ENCODE assay signal across 8 cellular contexts in genomic region chr6:57316581-57317059, GRCh38. TPM values are rescaled to one million over a fixed set of nuclear protein-coding genes. Genes with fewer than 3 reads are reported as not detected.
DNase-seq lines count a peak whose midpoint lies in the region; ATAC-seq and TF ChIP-seq lines count a peak whose summit lies in the region.

No MANE protein-coding gene starts in this region.

- DNase-seq in GM10248 (ENCODE audit: extremely low spot score) (peak; percentile 82), HFF-Myc (ENCODE audit: extremely low read depth, low read depth) (peak; percentile 90), MV-4-11 (lab: John Stamatoyannopoulos, UW) (peak; percentile 87), cardiac septum (ENCODE audit: low spot score) (peak; percentile 83), pons (ENCODE audit: low spot score) (peak; percentile 95), upper lobe of left lung (peak in 1 of 2 donors; percentile 84)
- peak; percentile 64 for DNase-seq in activated naive CD8-positive, alpha-beta T cell treated with anti-CD3 and anti-CD28 coated beads, Interleukin-2, amount 50 U/mL, for 16 hours (ENCODE audit: low read depth, low spot score)

- CTCF ChIA-PET in GM10248 (lab: Yijun Ruan, JAX), result interaction anchor here (0.6 to 4.8 kb wide), 40 partner anchors 9 to 705 kb away, joined by 3 to 101 read pairs (median 4); partner anchors contain the start of genes BAG2, BEND6 and RAB23

- POLR2A ChIA-PET in GM10248 (lab: Yijun Ruan, JAX), result interaction anchor here (0.6 kb wide), 1 partner anchor 221 kb away, joined by 4 read pairs; no protein-coding TSS in a partner anchor

- intact Hi-C loops in cardiac septum (cut with DNase I), result loop anchor here (2.0 to 5.0 kb wide), 4 partner anchors 49 to 362 kb away; partner anchors contain the start of genes BEND6 and KIAA1586

- H3K4me3 ChIP-seq in HFF-Myc (replicated peaks; ENCODE audit: low read depth, low read length) (peak overlapping the region; percentile 65), upper lobe of left lung (peak overlapping the region; percentile 60 to 64 (median 62))

- TF ChIP-seq CTCF in GM10248 (IDR thresholded peaks at IDR 0.05; ENCODE audit: control extremely low read depth, extremely low read depth, low read depth, missing control alignments), result peak; percentile 89
- TF ChIP-seq CTCF in HFF-Myc (IDR thresholded peaks at IDR 0.05; ENCODE audit: low read depth, low read length, missing control alignments), result peak; percentile 72
- peak; percentile 64 to 88 (median 74) for TF ChIP-seq CTCF in upper lobe of left lung (IDR thresholded peaks at IDR 0.05)

- 0% methylated on average over 26 of the region's 26 CpGs for WGBS in upper lobe of left lung, 2 donors

- no peaks in the 10 kb centered on the region for H3K27me3 ChIP-seq in upper lobe of left lung

- H3K9me3 ChIP-seq in upper lobe of left lung, result no peaks in the 10 kb centered on the region

- no peak for TF ChIP-seq EP300 in upper lobe of left lung (IDR thresholded peaks at IDR 0.05)

- ATAC-seq in SK-N-SH treated with all-trans-retinoic acid at 6 μM for 48 hours (peak; percentile 70), upper lobe of left lung (ENCODE audit: low FRiP score in 2 of 2) (peak; percentile 95 to 96)

- peak overlapping the region; percentile 16 to 81 (median 68) for H3K27ac ChIP-seq in upper lobe of left lung

- H3K4me1 ChIP-seq in upper lobe of left lung, result peaks cover 9 to 17% (median 12%) of the 10 kb centered on the region in 4 donors

- H3K36me3 ChIP-seq in upper lobe of left lung, result peaks cover 0 to 18% (median 6%) of the 10 kb centered on the region in 4 donors

- peak in 1 of 4 donors; percentile 17 for TF ChIP-seq POLR2A in upper lobe of left lung (IDR thresholded peaks at IDR 0.05)

TF ChIP-seq in SK-N-SH treated with all-trans-retinoic acid at 6 μM for 48 hours, 23 proteins besides CTCF, POLR2A, EP300 and RAD21:
- TF ChIP-seq ARNTL (CRISPR knock-in tag; IDR thresholded peaks at IDR 0.05; ENCODE audit: borderline replicate concordance, low read depth), result no peak
- TF ChIP-seq BACH2 (CRISPR knock-in tag; IDR thresholded peaks at IDR 0.05; ENCODE audit: borderline replicate concordance), result no peak
- TF ChIP-seq ISL1 (CRISPR knock-in tag; IDR thresholded peaks at IDR 0.05), result no peak
- TF ChIP-seq ZFP30 (CRISPR knock-in tag; IDR thresholded peaks at IDR 0.05), result no peak
- TF ChIP-seq RARB (CRISPR knock-in tag; IDR thresholded peaks at IDR 0.05), result no peak
- TF ChIP-seq, protein P1, sequence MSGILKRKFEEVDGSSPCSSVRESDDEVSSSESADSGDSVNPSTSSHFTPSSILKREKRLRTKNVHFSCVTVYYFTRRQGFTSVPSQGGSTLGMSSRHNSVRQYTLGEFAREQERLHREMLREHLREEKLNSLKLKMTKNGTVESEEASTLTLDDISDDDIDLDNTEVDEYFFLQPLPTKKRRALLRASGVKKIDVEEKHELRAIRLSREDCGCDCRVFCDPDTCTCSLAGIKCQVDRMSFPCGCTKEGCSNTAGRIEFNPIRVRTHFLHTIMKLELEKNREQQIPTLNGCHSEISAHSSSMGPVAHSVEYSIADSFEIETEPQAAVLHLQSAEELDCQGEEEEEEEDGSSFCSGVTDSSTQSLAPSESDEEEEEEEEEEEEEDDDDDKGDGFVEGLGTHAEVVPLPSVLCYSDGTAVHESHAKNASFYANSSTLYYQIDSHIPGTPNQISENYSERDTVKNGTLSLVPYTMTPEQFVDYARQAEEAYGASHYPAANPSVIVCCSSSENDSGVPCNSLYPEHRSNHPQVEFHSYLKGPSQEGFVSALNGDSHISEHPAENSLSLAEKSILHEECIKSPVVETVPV (CRISPR knock-in tag; IDR thresholded peaks at IDR 0.05), result no peak
- no peak for TF ChIP-seq TCF4 (CRISPR knock-in tag; IDR thresholded peaks at IDR 0.05; ENCODE audit: borderline replicate concordance)
- TF ChIP-seq ZNF8 (CRISPR knock-in tag; IDR thresholded peaks at IDR 0.05), result no peak
- TF ChIP-seq, protein P2, sequence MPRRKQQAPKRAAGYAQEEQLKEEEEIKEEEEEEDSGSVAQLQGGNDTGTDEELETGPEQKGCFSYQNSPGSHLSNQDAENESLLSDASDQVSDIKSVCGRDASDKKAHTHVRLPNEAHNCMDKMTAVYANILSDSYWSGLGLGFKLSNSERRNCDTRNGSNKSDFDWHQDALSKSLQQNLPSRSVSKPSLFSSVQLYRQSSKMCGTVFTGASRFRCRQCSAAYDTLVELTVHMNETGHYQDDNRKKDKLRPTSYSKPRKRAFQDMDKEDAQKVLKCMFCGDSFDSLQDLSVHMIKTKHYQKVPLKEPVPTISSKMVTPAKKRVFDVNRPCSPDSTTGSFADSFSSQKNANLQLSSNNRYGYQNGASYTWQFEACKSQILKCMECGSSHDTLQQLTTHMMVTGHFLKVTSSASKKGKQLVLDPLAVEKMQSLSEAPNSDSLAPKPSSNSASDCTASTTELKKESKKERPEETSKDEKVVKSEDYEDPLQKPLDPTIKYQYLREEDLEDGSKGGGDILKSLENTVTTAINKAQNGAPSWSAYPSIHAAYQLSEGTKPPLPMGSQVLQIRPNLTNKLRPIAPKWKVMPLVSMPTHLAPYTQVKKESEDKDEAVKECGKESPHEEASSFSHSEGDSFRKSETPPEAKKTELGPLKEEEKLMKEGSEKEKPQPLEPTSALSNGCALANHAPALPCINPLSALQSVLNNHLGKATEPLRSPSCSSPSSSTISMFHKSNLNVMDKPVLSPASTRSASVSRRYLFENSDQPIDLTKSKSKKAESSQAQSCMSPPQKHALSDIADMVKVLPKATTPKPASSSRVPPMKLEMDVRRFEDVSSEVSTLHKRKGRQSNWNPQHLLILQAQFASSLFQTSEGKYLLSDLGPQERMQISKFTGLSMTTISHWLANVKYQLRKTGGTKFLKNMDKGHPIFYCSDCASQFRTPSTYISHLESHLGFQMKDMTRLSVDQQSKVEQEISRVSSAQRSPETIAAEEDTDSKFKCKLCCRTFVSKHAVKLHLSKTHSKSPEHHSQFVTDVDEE (CRISPR knock-in tag; IDR thresholded peaks at IDR 0.05), result no peak
- no peak for TF ChIP-seq ESRRG (CRISPR knock-in tag; IDR thresholded peaks at IDR 0.05)
- TF ChIP-seq, protein P3, sequence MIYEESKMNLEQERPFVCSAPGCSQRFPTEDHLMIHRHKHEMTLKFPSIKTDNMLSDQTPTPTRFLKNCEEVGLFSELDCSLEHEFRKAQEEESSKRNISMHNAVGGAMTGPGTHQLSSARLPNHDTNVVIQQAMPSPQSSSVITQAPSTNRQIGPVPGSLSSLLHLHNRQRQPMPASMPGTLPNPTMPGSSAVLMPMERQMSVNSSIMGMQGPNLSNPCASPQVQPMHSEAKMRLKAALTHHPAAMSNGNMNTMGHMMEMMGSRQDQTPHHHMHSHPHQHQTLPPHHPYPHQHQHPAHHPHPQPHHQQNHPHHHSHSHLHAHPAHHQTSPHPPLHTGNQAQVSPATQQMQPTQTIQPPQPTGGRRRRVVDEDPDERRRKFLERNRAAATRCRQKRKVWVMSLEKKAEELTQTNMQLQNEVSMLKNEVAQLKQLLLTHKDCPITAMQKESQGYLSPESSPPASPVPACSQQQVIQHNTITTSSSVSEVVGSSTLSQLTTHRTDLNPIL (CRISPR knock-in tag; IDR thresholded peaks at IDR 0.05; ENCODE audit: low read depth), result no peak
- no peak for TF ChIP-seq ZNF565 (CRISPR knock-in tag; conservative IDR thresholded peaks at IDR 0.05; ENCODE audit: low read depth)
- no peak for TF ChIP-seq TOX (CRISPR knock-in tag; IDR thresholded peaks at IDR 0.05; ENCODE audit: borderline replicate concordance)

RNA-seq across cellular contexts. Expression of gene PRIM2, which starts 0.8 kb away (rescaled TPM):
- total RNA-seq in cardiac septum (3.7 TPM), upper lobe of left lung (10 to 100 TPM in 1 of 6 donors, 1 to 10 TPM in 5; 5.2 to 13.5 (median 7.3) TPM)
